In genomic region chr14:95513261-95513660, GRCh38 we compare ENCODE assay signal across 16 cellular contexts. TPM values are rescaled to one million over a fixed set of nuclear protein-coding genes. Genes with fewer than 3 reads are reported as not detected.
DNase-seq lines count a peak whose midpoint lies in the region; ATAC-seq, FAIRE-seq and TF ChIP-seq lines count a peak whose summit lies in the region.
"Had no signal": no experiment of that assay in that cellular context is flagged by ENCODE, and none has a peak within 500 bp of the region (broad histone marks: within the 10 kb centered on the region; RNA-seq: fewer than 3 reads in every experiment).

No MANE protein-coding gene starts in this region.

- H3K9me3 Mint-ChIP-seq in activated naive CD4-positive, alpha-beta T cell treated with anti-CD3 and anti-CD28 coated beads, Interleukin-2, amount 10 ng/mL, durations not matched to agents 7 days and 5 days, result no peaks in the 10 kb centered on the region
- no peaks in the 10 kb centered on the region for H3K9me3 Mint-ChIP-seq in activated naive CD4-positive, alpha-beta T cell treated with anti-CD3 and anti-CD28 coated beads for 36 hours
- H3K9me3 Mint-ChIP-seq: activated naive CD4-positive, alpha-beta T cell treated with anti-CD3 and anti-CD28 coated beads, Interleukin-2, amount 50 U/mL, for 24 hours; type B pancreatic cell had no signal

- in situ Hi-C loops in IMR-90 (cut with MboI; ENCODE audit: low sequenced_read_pairs), result loop anchor here (25.0 kb wide), 1 partner anchor 376 kb away; no protein-coding TSS in a partner anchor
- in situ Hi-C loops in GM12878 (cut with MboI), result loop anchor here (10.0 kb wide), 1 partner anchor 1538 kb away; the partner anchor contains the start of gene ASB2

- no peak for DNase-seq in activated naive CD4-positive, alpha-beta T cell treated with anti-CD3 and anti-CD28 coated beads, Interleukin-2, amount 10 ng/mL, durations not matched to agents 7 days and 5 days
- no peak for DNase-seq in activated naive CD4-positive, alpha-beta T cell treated with anti-CD3 and anti-CD28 coated beads for 36 hours
- DNase-seq in IMR-90, result no peak
- no peak for DNase-seq in GM12878 (ENCODE audit: low read depth, low spot score)
- peak; percentile 34 to 41 for DNase-seq in suprapubic skin (ENCODE audit: low spot score in 2 of 2)
- DNase-seq in left colon, result no peak
- DNase-seq in stimulated activated CD4-positive, alpha-beta T cell treated with anti-CD3 and anti-CD28 coated beads, Interleukin-12 subunit alpha, Interleukin-12 subunit beta, amount 100 ng/mL, for 4 hours, result no peak
- DNase-seq in mucosa of descending colon, result no peak
- DNase-seq: KG1, kidney, NCI-H2081, NCI-H524 treated with DMSO at 0.1 percent for 48 hours, SHP77 treated with DMSO at 0.1 percent for 48 hours had no signal

- H3K79me1 ChIP-seq in IMR-90 (ENCODE audit: low read depth in 1 of 2, low read length in 2 of 2), result peaks cover 6 to 62% of the 10 kb centered on the region in 2 experiments; a peak in 3 of 4 replicates

- POLR2A ChIA-PET in IMR-90 (lab: Charles Lee; ENCODE audit: unreplicated experiment) (no interaction called here), GM12878 (lab: Charles Lee) (interaction anchor here (0.7 to 11.3 kb wide), 3 partner anchors 12 to 27 kb away, joined by 3 to 276 read pairs (median 5); no protein-coding TSS in a partner anchor)

- H4K5ac ChIP-seq in IMR-90 (ENCODE audit: low read depth, low read length), result no peak overlapping the region

- TF ChIP-seq POLR2A in IMR-90 (IDR thresholded peaks at IDR 0.05; ENCODE audit: low read depth, low read length), result no peak
- no peak for TF ChIP-seq POLR2A in GM12878 (IDR thresholded peaks at IDR 0.05; ENCODE audit: low read depth, low read length)
- TF ChIP-seq POLR2A in suprapubic skin (IDR thresholded peaks at IDR 0.05), result no peak

- CTCF ChIA-PET in activated naive CD4-positive, alpha-beta T cell treated with anti-CD3 and anti-CD28 coated beads, Interleukin-2, amount 10 ng/mL, durations not matched to agents 7 days and 5 days (lab: Charles Lee), result interaction anchor here (2.0 to 7.3 kb wide), 2 partner anchors 14 to 17 kb away, joined by 5 to 41 read pairs; no protein-coding TSS in a partner anchor
- CTCF ChIA-PET in activated naive CD4-positive, alpha-beta T cell treated with anti-CD3 and anti-CD28 coated beads for 36 hours (lab: Charles Lee), result interaction anchor here (1.7 to 4.3 kb wide), 3 partner anchors 9 to 71 kb away, joined by 4 to 29 read pairs (median 16); no protein-coding TSS in a partner anchor
- CTCF ChIA-PET in IMR-90 (lab: Yijun Ruan, JAX) (interaction anchor here (1.9 kb wide), 1 partner anchor 20 kb away, joined by 5 read pairs; no protein-coding TSS in a partner anchor), GM12878 (lab: Yijun Ruan, JAX) (interaction anchor here (0.7 to 18.0 kb wide), 10 partner anchors 9 to 86 kb away, joined by 3 to 525 read pairs (median 5); no protein-coding TSS in a partner anchor)

- H2AK9ac ChIP-seq in IMR-90 (replicated peaks; ENCODE audit: low read depth, low read length, poor library complexity), result no peak overlapping the region

- H2BK20ac ChIP-seq in IMR-90 (ENCODE audit: low read depth, low read length), result no peak overlapping the region

- H3K56ac ChIP-seq in IMR-90 (ENCODE audit: extremely low read depth, insufficient read depth, low read length), result no peak overlapping the region

- peak overlapping the region; percentile 20; the same call in 1 of the 2 replicates for H2AK5ac ChIP-seq in IMR-90 (ENCODE audit: low read depth, low read length)

- H3K9ac ChIP-seq in IMR-90 (ENCODE audit: low read depth, low read length), result no peak overlapping the region
- H3K9ac ChIP-seq in GM12878 (ENCODE audit: control insufficient read depth, insufficient read depth, low read length), result peak overlapping the region; percentile 37; the same call in 1 of the 2 replicates

- no CpG with 5 or more reads among the region's 6 CpGs for WGBS in IMR-90 (ENCODE audit: extremely low coverage in 2 of 2, insufficient read length in 1 of 2), 2 experiments
- 9% methylated on average over 6 of the region's 6 CpGs for WGBS in GM12878 (ENCODE audit: insufficient coverage, insufficient replicate concordance, low lambda C conversion rate, missing lambda C conversion rate)
- 57% methylated on average over 6 of the region's 6 CpGs for WGBS in suprapubic skin

- H3K27me3 ChIP-seq in IMR-90 (ENCODE audit: control insufficient read depth, insufficient read depth, low read length) (no peaks in the 10 kb centered on the region), GM12878 (replicated peaks in 1 of 2; ENCODE audit: control insufficient read depth in 2 of 2, insufficient read depth in 2 of 2, low read length in 1 of 2) (no peaks in the 10 kb centered on the region), suprapubic skin (no peaks in the 10 kb centered on the region)

- RAD21 ChIA-PET in GM12878 (lab: Charles Lee; ENCODE audit: unreplicated experiment), result interaction anchor here (1.2 to 6.6 kb wide), 6 partner anchors 8 to 33 kb away, joined by 4 to 78 read pairs (median 18); no protein-coding TSS in a partner anchor

- no peak for TF ChIP-seq EP300 in GM12878 (IDR thresholded peaks at IDR 0.05; ENCODE audit: borderline replicate concordance in 1 of 2, control insufficient read depth in 1 of 2, low read depth in 2 of 2, low read length in 2 of 2)
- no peak for TF ChIP-seq EP300 in suprapubic skin (IDR thresholded peaks at IDR 0.05)

- no peak overlapping the region for H4K8ac ChIP-seq in IMR-90 (ENCODE audit: low read depth in 2 of 2, low read length in 2 of 2)

- no peak overlapping the region for H2BK15ac ChIP-seq in IMR-90 (ENCODE audit: low read depth, low read length)

- H3K4me3 ChIP-seq in IMR-90 (ENCODE audit: insufficient read depth, low read depth, low read length) (no peak overlapping the region), GM12878 (peak overlapping the region; percentile 49; the same call in 1 of the 2 replicates), suprapubic skin (no peak overlapping the region), mucosa of descending colon (no peak overlapping the region)
- H3K4me3 ChIP-seq: coronary artery had no signal

- intact Hi-C loops in activated naive CD4-positive, alpha-beta T cell treated with anti-CD3 and anti-CD28 coated beads for 36 hours (cut with micrococcal nuclease), result no loop called here
- intact Hi-C loops in IMR-90 (cut with micrococcal nuclease) (no loop called here), GM12878 (cut with micrococcal nuclease; ENCODE audit: unreplicated experiment) (no loop called here), left colon (cut with DNase I, micrococcal nuclease) (no loop called here), mucosa of descending colon (cut with DNase I, micrococcal nuclease) (no loop called here)

- TF ChIP-seq RAD21 in IMR-90 (IDR thresholded peaks at IDR 0.05; ENCODE audit: low read length) (no peak), GM12878 (IDR thresholded peaks at IDR 0.05; ENCODE audit: insufficient read depth, low read depth, low read length) (no peak)

- H3K36me3 ChIP-seq in IMR-90 (ENCODE audit: control insufficient read depth, insufficient read depth, low read length) (no peaks in the 10 kb centered on the region), GM12878 (ENCODE audit: control insufficient read depth in 2 of 2, insufficient read depth in 2 of 2, low read length in 1 of 2) (peaks cover 0 to 2% of the 10 kb centered on the region in 2 experiments; a peak in 1 of 4 replicates), suprapubic skin (no peaks in the 10 kb centered on the region), mucosa of descending colon (ENCODE audit: low read depth) (no peaks in the 10 kb centered on the region)

- no peak for TF ChIP-seq CTCF in IMR-90 (conservative IDR thresholded peaks at IDR 0.05; ENCODE audit: low read depth, low read length)
- TF ChIP-seq CTCF in GM12878 (IDR thresholded peaks at IDR 0.05 in 2 of 3, conservative IDR thresholded peaks at IDR 0.05 in 1 of 3; ENCODE audit: control insufficient read depth in 2 of 3, extremely low read depth in 1 of 3, insufficient read depth in 1 of 3, low read depth in 3 of 3, low read length in 3 of 3), result no peak
- TF ChIP-seq CTCF in suprapubic skin (IDR thresholded peaks at IDR 0.05), result no peak
- TF ChIP-seq CTCF in mucosa of descending colon (IDR thresholded peaks at IDR 0.05), result no peak

- FAIRE-seq in GM12878 (lab: Jason Lieb, UNC), result no peak
- FAIRE-seq: kidney had no signal

- ATAC-seq in IMR-90 (ENCODE audit: low read depth), result no peak
- ATAC-seq in GM12878, result no peak
- no peak for ATAC-seq in left colon
- ATAC-seq in mucosa of descending colon, result no peak

- SMC1A ChIA-PET in GM12878 (lab: Charles Lee; ENCODE audit: uncharacterized antibody, unreplicated experiment), result interaction anchor here (0.9 to 5.1 kb wide), 6 partner anchors 10 to 69 kb away, joined by 3 to 74 read pairs (median 24); no protein-coding TSS in a partner anchor

- dilution Hi-C loops in IMR-90 (cut with HindIII; ENCODE audit: low sequenced_read_pairs, unreplicated experiment), result no loop called here

- no peaks in the 10 kb centered on the region; the same call in 1 of the 2 replicates for H4K20me1 ChIP-seq in IMR-90 (ENCODE audit: insufficient read depth, low read length)
- no peaks in the 10 kb centered on the region for H4K20me1 ChIP-seq in GM12878 (ENCODE audit: control insufficient read depth, insufficient read depth)

- H3K27me3 Mint-ChIP-seq in activated naive CD4-positive, alpha-beta T cell treated with anti-CD3 and anti-CD28 coated beads, Interleukin-2, amount 10 ng/mL, durations not matched to agents 7 days and 5 days, result no peaks in the 10 kb centered on the region
- H3K27me3 Mint-ChIP-seq in activated naive CD4-positive, alpha-beta T cell treated with anti-CD3 and anti-CD28 coated beads for 36 hours (ENCODE audit: low read depth), result no peaks in the 10 kb centered on the region
- H3K27me3 Mint-ChIP-seq: activated naive CD4-positive, alpha-beta T cell treated with anti-CD3 and anti-CD28 coated beads, Interleukin-2, amount 50 U/mL, for 24 hours had no signal

- H3K27ac ChIP-seq in IMR-90 (ENCODE audit: insufficient read depth, low read length) (no peak overlapping the region), GM12878 (ENCODE audit: control insufficient read depth, insufficient read depth) (peak overlapping the region; percentile 33), suprapubic skin (no peak overlapping the region)

- no peak overlapping the region for H3K4ac ChIP-seq in IMR-90 (ENCODE audit: low read depth, low read length)

- H3K4me1 Mint-ChIP-seq in activated naive CD4-positive, alpha-beta T cell treated with anti-CD3 and anti-CD28 coated beads, Interleukin-2, amount 10 ng/mL, durations not matched to agents 7 days and 5 days, result peaks cover 74% of the 10 kb centered on the region
- H3K4me1 Mint-ChIP-seq in activated naive CD4-positive, alpha-beta T cell treated with anti-CD3 and anti-CD28 coated beads for 36 hours (ENCODE audit: low read depth), result peaks cover 53% of the 10 kb centered on the region

- H3K4me3 Mint-ChIP-seq in activated naive CD4-positive, alpha-beta T cell treated with anti-CD3 and anti-CD28 coated beads, Interleukin-2, amount 10 ng/mL, durations not matched to agents 7 days and 5 days, result no peak overlapping the region
- H3K4me3 Mint-ChIP-seq in activated naive CD4-positive, alpha-beta T cell treated with anti-CD3 and anti-CD28 coated beads for 36 hours, result no peak overlapping the region
- H3K4me3 Mint-ChIP-seq: activated naive CD4-positive, alpha-beta T cell treated with anti-CD3 and anti-CD28 coated beads, Interleukin-2, amount 50 U/mL, for 24 hours; type B pancreatic cell had no signal

- H2AFZ ChIP-seq in IMR-90 (replicated peaks; ENCODE audit: low read length, poor library complexity) (no peak overlapping the region), GM12878 (ENCODE audit: control insufficient read depth, low read depth, low read length) (no peak overlapping the region)

- peaks cover 30% of the 10 kb centered on the region for H3K9me1 ChIP-seq in IMR-90 (ENCODE audit: insufficient read depth, low read length)

- no peak overlapping the region for H2BK5ac ChIP-seq in IMR-90 (ENCODE audit: low read depth, low read length, poor library complexity, severe bottlenecking)

- H3K36me3 Mint-ChIP-seq in activated naive CD4-positive, alpha-beta T cell treated with anti-CD3 and anti-CD28 coated beads, Interleukin-2, amount 10 ng/mL, durations not matched to agents 7 days and 5 days, result peaks cover 43% of the 10 kb centered on the region
- peaks cover 4% of the 10 kb centered on the region for H3K36me3 Mint-ChIP-seq in activated naive CD4-positive, alpha-beta T cell treated with anti-CD3 and anti-CD28 coated beads for 36 hours (ENCODE audit: low read depth)
- H3K36me3 Mint-ChIP-seq: type B pancreatic cell had no signal

- H3K4me1 ChIP-seq in IMR-90 (ENCODE audit: control insufficient read depth, insufficient read depth, low read length) (peaks cover 19% of the 10 kb centered on the region; the same call in 1 of the 2 replicates), GM12878 (ENCODE audit: control insufficient read depth, insufficient read depth, low read length) (peaks cover 30% of the 10 kb centered on the region), suprapubic skin (peaks cover 84% of the 10 kb centered on the region), mucosa of descending colon (ENCODE audit: low read depth) (peaks cover 23% of the 10 kb centered on the region)

- H3K4me2 ChIP-seq in IMR-90 (ENCODE audit: low read depth, low read length), result no peak overlapping the region
- peak overlapping the region; percentile 74 for H3K4me2 ChIP-seq in GM12878 (ENCODE audit: control insufficient read depth, insufficient read depth)

- BruUV-seq in IMR-90 (replicated peaks; lab: Mats Ljungman, UMichigan) (no TSS peak), GM12878 (replicated peaks; lab: Mats Ljungman, UMichigan) (TSS peak; percentile 46)

- H3K18ac ChIP-seq in IMR-90 (ENCODE audit: low read depth, low read length), result no peak overlapping the region

- H3K9me3 ChIP-seq in IMR-90 (ENCODE audit: control insufficient read depth, insufficient read depth, low read length) (no peaks in the 10 kb centered on the region), GM12878 (replicated peaks; ENCODE audit: control insufficient read depth, insufficient read depth, low read length) (no peaks in the 10 kb centered on the region), suprapubic skin (no peaks in the 10 kb centered on the region), mucosa of descending colon (no peaks in the 10 kb centered on the region)

- H3K23ac ChIP-seq in IMR-90 (ENCODE audit: low read depth, low read length), result no peak overlapping the region

- no peak overlapping the region for H3K14ac ChIP-seq in IMR-90 (replicated peaks; ENCODE audit: low read depth, low read length)

- no peak overlapping the region for H4K91ac ChIP-seq in IMR-90 (ENCODE audit: insufficient read depth, low read depth, low read length)

- peaks cover 66% of the 10 kb centered on the region for H3K79me2 ChIP-seq in GM12878 (ENCODE audit: control insufficient read depth, insufficient read depth, low read length)

- no peak overlapping the region for H2BK120ac ChIP-seq in IMR-90 (ENCODE audit: low read depth, low read length)

- peak overlapping the region; percentile 2 for H3K27ac Mint-ChIP-seq in activated naive CD4-positive, alpha-beta T cell treated with anti-CD3 and anti-CD28 coated beads, Interleukin-2, amount 10 ng/mL, durations not matched to agents 7 days and 5 days
- H3K27ac Mint-ChIP-seq in activated naive CD4-positive, alpha-beta T cell treated with anti-CD3 and anti-CD28 coated beads for 36 hours, result no peak overlapping the region
- H3K27ac Mint-ChIP-seq: activated naive CD4-positive, alpha-beta T cell treated with anti-CD3 and anti-CD28 coated beads, Interleukin-2, amount 50 U/mL, for 24 hours; type B pancreatic cell had no signal

RNA-seq across cellular contexts. Expression of gene SYNE3, which starts 3.2 kb away (rescaled TPM):
- total RNA-seq in activated naive CD4-positive, alpha-beta T cell treated with anti-CD3 and anti-CD28 coated beads for 36 hours, result 10 to 100 TPM; 21.6 to 22.8 TPM
- total RNA-seq in IMR-90 (2012; rRNA removed) (5.0 TPM in 2 replicates), GM12878 (2014; rRNA removed) (18.5 and 20.0 TPM in 2 replicates), GM12878 (2014; rRNA removed; fragmentation: Illumina TruSeq; extraction: Trizol) (16.2 and 16.7 TPM in 2 replicates), GM12878 (2021) (40.0 and 44.1 TPM in 2 replicates), suprapubic skin (10 to 100 TPM in 2 of 4 donors, 1 to 10 TPM in 2; 9.1 to 21.4 (median 12.8) TPM), left colon (10 to 100 TPM; 11.6 to 12.1 TPM), mucosa of descending colon (10 to 100 TPM; 13.8 to 16.4 (median 13.9) TPM)
- polyA plus RNA-seq in IMR-90 (2012; rRNA removed) (2.9 and 3.1 TPM in 2 replicates), GM12878 (2011; rRNA removed) (9.2 and 13.7 TPM in 2 replicates), GM12878 (2014; fragmentation: Illumina TruSeq; extraction: Trizol) (11.4 and 12.9 TPM in 2 replicates), GM12878 (2014; fragmentation: Nextera tagmentation; extraction: Ambion mirVana) (1 to 10 TPM; 1.4 TPM), GM12878 (2014; rRNA removed) (16.3 and 17.2 TPM in 2 replicates), GM12878 (2016; fragmentation: Nextera tagmentation; extraction: Ambion mirVana) (10 to 100 TPM; 11.6 to 13.0 TPM)
- polyA plus RNA-seq in IMR-90 (2012; cell fraction: cytosol; rRNA removed), result 1.9 and 2.6 TPM in 2 replicates
- 6.1 and 7.9 TPM in 2 replicates for polyA plus RNA-seq in IMR-90 (2012; cell fraction: nucleus; rRNA removed; ENCODE audit: low replicate concordance)
- 85.2 and 87.1 TPM in 2 replicates for total RNA-seq in GM12878 (2013; cell fraction: nucleolus; rRNA removed)
- 3.2 TPM for polyA plus RNA-seq in GM12878 (2011; ENCODE audit: low read depth)
- 8.8 and 9.1 TPM in 2 replicates for polyA plus RNA-seq in GM12878 (2011; cell fraction: cytosol; rRNA removed)
- 35.2 and 47.8 TPM in 2 replicates for polyA plus RNA-seq in GM12878 (2011; cell fraction: nucleus; rRNA removed)
- 5.3 and 5.8 TPM in 2 replicates for polyA plus RNA-seq in GM12878 (2012)
- 23.6 and 27.6 TPM in 2 replicates for polyA minus RNA-seq in GM12878 (2011; rRNA and poly(A)+ RNA removed)
- 11.1 and 11.3 TPM in 2 replicates for polyA minus RNA-seq in GM12878 (2011; cell fraction: cytosol; rRNA and poly(A)+ RNA removed)
- 21.9 and 38.7 TPM in 2 replicates for polyA minus RNA-seq in GM12878 (2011; cell fraction: nucleus; rRNA and poly(A)+ RNA removed)

RNA-seq across cellular contexts. Expression of gene GLRX5, which starts 21.6 kb away (rescaled TPM):
- 10 to 100 TPM; 34.2 to 34.6 TPM for total RNA-seq in activated naive CD4-positive, alpha-beta T cell treated with anti-CD3 and anti-CD28 coated beads for 36 hours
- total RNA-seq in IMR-90 (2012; rRNA removed) (32.4 and 59.2 TPM in 2 replicates), GM12878 (2014; rRNA removed) (60.4 and 66.9 TPM in 2 replicates), GM12878 (2014; rRNA removed; fragmentation: Illumina TruSeq; extraction: Trizol) (57.9 and 58.5 TPM in 2 replicates), GM12878 (2021) (48.2 and 53.8 TPM in 2 replicates), suprapubic skin (10 to 100 TPM; 19.8 to 42.1 (median 33.7) TPM), left colon (10 to 100 TPM; 47.4 to 56.4 TPM), mucosa of descending colon (10 to 100 TPM; 43.9 to 45.8 (median 45.4) TPM)
- polyA plus RNA-seq in IMR-90 (2012; rRNA removed) (31.7 and 40.4 TPM in 2 replicates), GM12878 (2011; rRNA removed) (60.9 and 71.4 TPM in 2 replicates), GM12878 (2014; fragmentation: Illumina TruSeq; extraction: Trizol) (71.2 and 82.5 TPM in 2 replicates), GM12878 (2014; fragmentation: Nextera tagmentation; extraction: Ambion mirVana) (10 to 100 TPM; 13.7 to 28.8 TPM), GM12878 (2014; rRNA removed) (53.0 and 56.8 TPM in 2 replicates), GM12878 (2016; fragmentation: Nextera tagmentation; extraction: Ambion mirVana) (100 to 1,000 TPM in 1 of 2 experiments, 10 to 100 TPM in 1; 12.8 to 139 TPM)
- 13.3 and 15.9 TPM in 2 replicates for polyA plus RNA-seq in IMR-90 (2012; cell fraction: cytosol; rRNA removed)
- 5.0 and 14.4 TPM in 2 replicates for polyA plus RNA-seq in IMR-90 (2012; cell fraction: nucleus; rRNA removed; ENCODE audit: low replicate concordance)
- 4.1 and 4.4 TPM in 2 replicates for total RNA-seq in GM12878 (2013; cell fraction: nucleolus; rRNA removed)
- polyA plus RNA-seq in GM12878 (2011; ENCODE audit: low read depth), result 38.1 TPM
- 23.4 and 28.6 TPM in 2 replicates for polyA plus RNA-seq in GM12878 (2011; cell fraction: cytosol; rRNA removed)
- 11.2 and 13.0 TPM in 2 replicates for polyA plus RNA-seq in GM12878 (2011; cell fraction: nucleus; rRNA removed)
- 30.1 and 36.5 TPM in 2 replicates for polyA plus RNA-seq in GM12878 (2012)
- polyA minus RNA-seq in GM12878 (2011; rRNA and poly(A)+ RNA removed), result 13.3 and 15.7 TPM in 2 replicates
- 8.0 and 9.5 TPM in 2 replicates for polyA minus RNA-seq in GM12878 (2011; cell fraction: cytosol; rRNA and poly(A)+ RNA removed)
- polyA minus RNA-seq in GM12878 (2011; cell fraction: nucleus; rRNA and poly(A)+ RNA removed), result 3.6 and 7.3 TPM in 2 replicates

Comparison
In these comparisons a context has a peak if more than half of its experiments do, and no peak if none do; other contexts are left out.
1. DNase-seq: peak in suprapubic skin (2 of 2); none in activated naive CD4-positive, alpha-beta T cell treated with anti-CD3 and anti-CD28 coated beads, Interleukin-2, amount 10 ng/mL, durations not matched to agents 7 days and 5 days (single experiment), activated naive CD4-positive, alpha-beta T cell treated with anti-CD3 and anti-CD28 coated beads for 36 hours (single experiment), IMR-90 (single experiment), GM12878 (single experiment), left colon (0 of 2), stimulated activated CD4-positive, alpha-beta T cell treated with anti-CD3 and anti-CD28 coated beads, Interleukin-12 subunit alpha, Interleukin-12 subunit beta, amount 100 ng/mL, for 4 hours (single experiment) and mucosa of descending colon (0 of 3).